Comparison of ENCODE assay signal across 8 cellular contexts in genomic region chr15:90660195-90660995, GRCh38. TPM values are rescaled to one million over a fixed set of nuclear protein-coding genes. Genes with fewer than 3 reads are reported as not detected.
DNase-seq lines count a peak whose midpoint lies in the region; ATAC-seq and TF ChIP-seq lines count a peak whose summit lies in the region.

No MANE protein-coding gene starts in this region.

- H3K79me2 ChIP-seq in parathyroid adenoma: no peaks in the 10 kb centered on the region

- H3K4me3 ChIP-seq in parathyroid adenoma (ENCODE audit: low read depth, low read length) (no peak overlapping the region), upper lobe of right lung (peak overlapping the region; percentile 11)

- H3K36me3 Mint-ChIP-seq in activated CD8-positive, alpha-beta memory T cell treated with anti-CD3 and anti-CD28 coated beads, Interleukin-2, amount 10 ng/mL, durations not matched to agents 7 days and 5 days: peaks cover 38% of the 10 kb centered on the region
- no peaks in the 10 kb centered on the region for H3K36me3 Mint-ChIP-seq in nephron progenitor cell (ENCODE audit: low read depth)

- intact Hi-C loops in upper lobe of right lung (cut with DNase I): no loop called here

- H2AFZ ChIP-seq in parathyroid adenoma: peak overlapping the region; percentile 66

- TF ChIP-seq POLR2A in erythroblast (IDR thresholded peaks at IDR 0.05; ENCODE audit: low read length): peak; percentile 60

- no peaks in the 10 kb centered on the region for H3K27me3 ChIP-seq in parathyroid adenoma (ENCODE audit: control insufficient read depth, insufficient read depth, low read length)
- H3K27me3 ChIP-seq in upper lobe of right lung: no peaks in the 10 kb centered on the region

- peak; percentile 53 for DNase-seq in NCI-H526 treated with DMSO at 0.1 percent for 48 hours (lab: John Stamatoyannopoulos, UW)
- peak; percentile 91 for DNase-seq in activated CD8-positive, alpha-beta memory T cell treated with anti-CD3 and anti-CD28 coated beads, Interleukin-2, amount 10 ng/mL, durations not matched to agents 7 days and 5 days
- peak; percentile 80 to 86 for DNase-seq in erythroblast (lab: John Stamatoyannopoulos, UW)
- DNase-seq in upper lobe of right lung: peak; percentile 80
- DNase-seq in nephron progenitor cell: no peak

- H3K27me3 Mint-ChIP-seq in activated CD8-positive, alpha-beta memory T cell treated with anti-CD3 and anti-CD28 coated beads, Interleukin-2, amount 10 ng/mL, durations not matched to agents 7 days and 5 days: peaks cover 9% of the 10 kb centered on the region
- peaks cover 11% of the 10 kb centered on the region for H3K27me3 Mint-ChIP-seq in nephron progenitor cell (ENCODE audit: low read depth, poor library complexity)

- H3K27ac ChIP-seq in parathyroid adenoma (peak overlapping the region; percentile 57), upper lobe of right lung (peak overlapping the region; percentile 79)

- H3K4me1 Mint-ChIP-seq in activated CD8-positive, alpha-beta memory T cell treated with anti-CD3 and anti-CD28 coated beads, Interleukin-2, amount 10 ng/mL, durations not matched to agents 7 days and 5 days: peaks cover 86% of the 10 kb centered on the region
- H3K4me1 Mint-ChIP-seq in nephron progenitor cell: peaks cover 21% of the 10 kb centered on the region

- H3K4me1 ChIP-seq in parathyroid adenoma (peaks cover 3% of the 10 kb centered on the region), upper lobe of right lung (peaks cover 25% of the 10 kb centered on the region)

- H3K4me3 Mint-ChIP-seq in activated CD8-positive, alpha-beta memory T cell treated with anti-CD3 and anti-CD28 coated beads, Interleukin-2, amount 10 ng/mL, durations not matched to agents 7 days and 5 days: peak overlapping the region; percentile 72
- H3K4me3 Mint-ChIP-seq in nephron progenitor cell: no peak overlapping the region

- TF ChIP-seq CTCF in parathyroid adenoma (IDR thresholded peaks at IDR 0.05): no peak
- no peak for TF ChIP-seq CTCF in upper lobe of right lung (IDR thresholded peaks at IDR 0.05)
- TF ChIP-seq CTCF in nephron progenitor cell (IDR thresholded peaks at IDR 0.05): no peak

- ATAC-seq in GM18499 (IDR thresholded peaks at IDR 0.05; ENCODE audit: insufficient read depth, unreplicated experiment) (peak; percentile 33), HG02759 (IDR thresholded peaks at IDR 0.05; ENCODE audit: unreplicated experiment) (peak; percentile 61), upper lobe of right lung (peak; percentile 84)
- peak; percentile 82 for ATAC-seq in activated CD8-positive, alpha-beta memory T cell treated with anti-CD3 and anti-CD28 coated beads, Interleukin-2, amount 10 ng/mL, durations not matched to agents 7 days and 5 days

- H3K9me3 ChIP-seq in parathyroid adenoma (ENCODE audit: control insufficient read depth, low read length) (no peaks in the 10 kb centered on the region), upper lobe of right lung (no peaks in the 10 kb centered on the region)

- H3K4me2 ChIP-seq in parathyroid adenoma (ENCODE audit: low read length): no peak overlapping the region

- H3K27ac Mint-ChIP-seq in activated CD8-positive, alpha-beta memory T cell treated with anti-CD3 and anti-CD28 coated beads, Interleukin-2, amount 10 ng/mL, durations not matched to agents 7 days and 5 days: peak overlapping the region; percentile 88
- no peak overlapping the region for H3K27ac Mint-ChIP-seq in nephron progenitor cell

- CTCF ChIA-PET in activated CD8-positive, alpha-beta memory T cell treated with anti-CD3 and anti-CD28 coated beads, Interleukin-2, amount 10 ng/mL, durations not matched to agents 7 days and 5 days (lab: Charles Lee): interaction anchor here (1.3 to 2.7 kb wide), 6 partner anchors 10 to 226 kb away, joined by 3 to 10 read pairs (median 6); no protein-coding TSS in a partner anchor

- no peaks in the 10 kb centered on the region for H3K9me3 Mint-ChIP-seq in activated CD8-positive, alpha-beta memory T cell treated with anti-CD3 and anti-CD28 coated beads, Interleukin-2, amount 10 ng/mL, durations not matched to agents 7 days and 5 days (ENCODE audit: low read depth)
- H3K9me3 Mint-ChIP-seq in nephron progenitor cell: no peaks in the 10 kb centered on the region

- H3K36me3 ChIP-seq in parathyroid adenoma (ENCODE audit: control insufficient read depth, insufficient read depth, low read length) (no peaks in the 10 kb centered on the region), upper lobe of right lung (no peaks in the 10 kb centered on the region)

- no peak overlapping the region for H3K9ac ChIP-seq in parathyroid adenoma

RNA-seq across cellular contexts. Expression of gene BLM, which starts 56.8 kb away (rescaled TPM):
- 10 to 100 TPM; 83.4 to 92.7 TPM for total RNA-seq in activated CD8-positive, alpha-beta memory T cell treated with anti-CD3 and anti-CD28 coated beads, Interleukin-2, amount 10 ng/mL, durations not matched to agents 7 days and 5 days
- 1.5 TPM for total RNA-seq in upper lobe of right lung

Comparison
In these comparisons a context has a peak if more than half of its experiments do, and no peak if none do; other contexts are left out.
1. ATAC-seq: peak in every context shown above with its lines; median percentile 84 in upper lobe of right lung; 82 in activated CD8-positive, alpha-beta memory T cell treated with anti-CD3 and anti-CD28 coated beads, Interleukin-2, amount 10 ng/mL, durations not matched to agents 7 days and 5 days; 61 in HG02759; 33 in GM18499.
2. RNA of gene BLM, which starts 56.8 kb away (total RNA-seq): 83.4 to 92.7 TPM in activated CD8-positive, alpha-beta memory T cell treated with anti-CD3 and anti-CD28 coated beads, Interleukin-2, amount 10 ng/mL, durations not matched to agents 7 days and 5 days; 1.5 TPM in upper lobe of right lung (single experiment); every median in the first group is over 10 times any median in the second.